2 cellular contexts compared by ENCODE assay signal in the genomic region with DNA sequence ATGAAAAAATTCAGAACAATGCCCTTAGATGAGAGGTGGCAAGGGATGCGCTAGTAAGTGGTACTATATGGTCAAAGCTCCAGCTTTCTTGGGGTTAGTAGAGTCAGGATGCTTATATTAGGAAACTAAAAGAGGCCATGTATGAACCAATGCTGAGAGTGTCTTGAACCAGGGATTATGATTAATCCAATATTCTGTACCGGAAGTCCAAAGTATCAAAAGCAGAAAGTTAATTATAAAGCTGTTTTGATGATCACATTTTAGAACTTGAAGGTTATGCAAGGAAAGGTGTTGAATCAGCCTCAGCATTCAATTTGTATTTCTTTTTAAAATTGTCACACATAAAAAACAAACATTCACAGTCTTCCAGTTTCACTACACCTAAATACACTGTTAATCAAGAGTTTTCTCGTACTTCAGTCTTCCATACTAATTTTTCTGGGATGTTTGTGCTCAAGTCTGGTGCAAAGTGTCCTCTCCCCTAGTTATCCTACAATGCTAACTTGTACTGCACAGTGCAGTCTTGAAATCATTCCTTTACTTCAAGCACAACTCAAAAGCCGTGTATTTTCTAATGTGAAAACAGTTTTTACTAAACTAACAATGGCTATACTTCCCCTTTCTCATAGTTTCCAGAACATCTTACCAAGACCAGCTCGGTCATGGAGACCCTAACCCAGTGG.
TF ChIP-seq lines count a peak whose summit lies in the region.

No MANE protein-coding gene starts in this region.

TF ChIP-seq in HCT116, 20 proteins besides CTCF, POLR2A, EP300 and RAD21:
- TF ChIP-seq EZH2phosphoT487 (IDR thresholded peaks at IDR 0.05; ENCODE audit: borderline replicate concordance) (no peak), JUND (IDR thresholded peaks at IDR 0.05) (no peak), ZNF274 (IDR thresholded peaks at IDR 0.05; ENCODE audit: low read depth, low read length) (no peak), FOSL1 (IDR thresholded peaks at IDR 0.05; ENCODE audit: low read depth) (no peak), ZFX (IDR thresholded peaks at IDR 0.05) (no peak), SRF (IDR thresholded peaks at IDR 0.05; ENCODE audit: low read depth) (no peak), CEBPB (IDR thresholded peaks at IDR 0.05; ENCODE audit: low read depth) (no peak), POLR2AphosphoS5 (IDR thresholded peaks at IDR 0.05; ENCODE audit: low read depth, low read length) (no peak), CBX3 (IDR thresholded peaks at IDR 0.05; ENCODE audit: low read depth) (no peak), SIN3A (IDR thresholded peaks at IDR 0.05; ENCODE audit: low read depth) (no peak), EGR1 (IDR thresholded peaks at IDR 0.05; ENCODE audit: low read depth) (no peak), EZH2 (IDR thresholded peaks at IDR 0.05) (no peak), ELF1 (IDR thresholded peaks at IDR 0.05; ENCODE audit: borderline replicate concordance, low read depth) (no peak), TCF7L2 (IDR thresholded peaks at IDR 0.05; ENCODE audit: borderline replicate concordance, extremely low read depth, insufficient read depth, insufficient read length) (no peak), YY1 (IDR thresholded peaks at IDR 0.05; ENCODE audit: extremely low read depth, insufficient replicate concordance, low read depth, low read length) (no peak), SP1 (IDR thresholded peaks at IDR 0.05; ENCODE audit: low read depth) (no peak)
- TF ChIP-seq, protein P1, sequence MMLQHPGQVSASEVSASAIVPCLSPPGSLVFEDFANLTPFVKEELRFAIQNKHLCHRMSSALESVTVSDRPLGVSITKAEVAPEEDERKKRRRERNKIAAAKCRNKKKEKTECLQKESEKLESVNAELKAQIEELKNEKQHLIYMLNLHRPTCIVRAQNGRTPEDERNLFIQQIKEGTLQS (IDR thresholded peaks at IDR 0.05): no peak
- TF ChIP-seq, protein P2, sequence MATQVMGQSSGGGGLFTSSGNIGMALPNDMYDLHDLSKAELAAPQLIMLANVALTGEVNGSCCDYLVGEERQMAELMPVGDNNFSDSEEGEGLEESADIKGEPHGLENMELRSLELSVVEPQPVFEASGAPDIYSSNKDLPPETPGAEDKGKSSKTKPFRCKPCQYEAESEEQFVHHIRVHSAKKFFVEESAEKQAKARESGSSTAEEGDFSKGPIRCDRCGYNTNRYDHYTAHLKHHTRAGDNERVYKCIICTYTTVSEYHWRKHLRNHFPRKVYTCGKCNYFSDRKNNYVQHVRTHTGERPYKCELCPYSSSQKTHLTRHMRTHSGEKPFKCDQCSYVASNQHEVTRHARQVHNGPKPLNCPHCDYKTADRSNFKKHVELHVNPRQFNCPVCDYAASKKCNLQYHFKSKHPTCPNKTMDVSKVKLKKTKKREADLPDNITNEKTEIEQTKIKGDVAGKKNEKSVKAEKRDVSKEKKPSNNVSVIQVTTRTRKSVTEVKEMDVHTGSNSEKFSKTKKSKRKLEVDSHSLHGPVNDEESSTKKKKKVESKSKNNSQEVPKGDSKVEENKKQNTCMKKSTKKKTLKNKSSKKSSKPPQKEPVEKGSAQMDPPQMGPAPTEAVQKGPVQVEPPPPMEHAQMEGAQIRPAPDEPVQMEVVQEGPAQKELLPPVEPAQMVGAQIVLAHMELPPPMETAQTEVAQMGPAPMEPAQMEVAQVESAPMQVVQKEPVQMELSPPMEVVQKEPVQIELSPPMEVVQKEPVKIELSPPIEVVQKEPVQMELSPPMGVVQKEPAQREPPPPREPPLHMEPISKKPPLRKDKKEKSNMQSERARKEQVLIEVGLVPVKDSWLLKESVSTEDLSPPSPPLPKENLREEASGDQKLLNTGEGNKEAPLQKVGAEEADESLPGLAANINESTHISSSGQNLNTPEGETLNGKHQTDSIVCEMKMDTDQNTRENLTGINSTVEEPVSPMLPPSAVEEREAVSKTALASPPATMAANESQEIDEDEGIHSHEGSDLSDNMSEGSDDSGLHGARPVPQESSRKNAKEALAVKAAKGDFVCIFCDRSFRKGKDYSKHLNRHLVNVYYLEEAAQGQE (IDR thresholded peaks at IDR 0.05; ENCODE audit: low read depth): no peak
- TF ChIP-seq, protein P3, sequence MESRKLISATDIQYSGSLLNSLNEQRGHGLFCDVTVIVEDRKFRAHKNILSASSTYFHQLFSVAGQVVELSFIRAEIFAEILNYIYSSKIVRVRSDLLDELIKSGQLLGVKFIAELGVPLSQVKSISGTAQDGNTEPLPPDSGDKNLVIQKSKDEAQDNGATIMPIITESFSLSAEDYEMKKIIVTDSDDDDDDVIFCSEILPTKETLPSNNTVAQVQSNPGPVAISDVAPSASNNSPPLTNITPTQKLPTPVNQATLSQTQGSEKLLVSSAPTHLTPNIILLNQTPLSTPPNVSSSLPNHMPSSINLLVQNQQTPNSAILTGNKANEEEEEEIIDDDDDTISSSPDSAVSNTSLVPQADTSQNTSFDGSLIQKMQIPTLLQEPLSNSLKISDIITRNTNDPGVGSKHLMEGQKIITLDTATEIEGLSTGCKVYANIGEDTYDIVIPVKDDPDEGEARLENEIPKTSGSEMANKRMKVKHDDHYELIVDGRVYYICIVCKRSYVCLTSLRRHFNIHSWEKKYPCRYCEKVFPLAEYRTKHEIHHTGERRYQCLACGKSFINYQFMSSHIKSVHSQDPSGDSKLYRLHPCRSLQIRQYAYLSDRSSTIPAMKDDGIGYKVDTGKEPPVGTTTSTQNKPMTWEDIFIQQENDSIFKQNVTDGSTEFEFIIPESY (IDR thresholded peaks at IDR 0.05; ENCODE audit: extremely low read depth, insufficient replicate concordance, low read length): no peak
- TF ChIP-seq, protein P4, sequence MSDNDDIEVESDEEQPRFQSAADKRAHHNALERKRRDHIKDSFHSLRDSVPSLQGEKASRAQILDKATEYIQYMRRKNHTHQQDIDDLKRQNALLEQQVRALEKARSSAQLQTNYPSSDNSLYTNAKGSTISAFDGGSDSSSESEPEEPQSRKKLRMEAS (IDR thresholded peaks at IDR 0.05): no peak

TF ChIP-seq in K562, 482 proteins besides CTCF, POLR2A, EP300 and RAD21:
- TF ChIP-seq NBN (IDR thresholded peaks at IDR 0.05; ENCODE audit: low read depth): no peak
- no peak for TF ChIP-seq MEF2A (IDR thresholded peaks at IDR 0.05; ENCODE audit: control insufficient read depth, low read depth, low read length)
- no peak for TF ChIP-seq SMARCE1 (IDR thresholded peaks at IDR 0.05)
- no peak for TF ChIP-seq ZNF785 (CRISPR knock-in tag; IDR thresholded peaks at IDR 0.05)
- TF ChIP-seq RBBP5 (IDR thresholded peaks at IDR 0.05; ENCODE audit: borderline replicate concordance, insufficient read depth, low read length, poor library complexity, severe bottlenecking): no peak
- TF ChIP-seq ADNP (tag; IDR thresholded peaks at IDR 0.05): no peak
- TF ChIP-seq ZNF263 (CRISPR knock-in tag; IDR thresholded peaks at IDR 0.05; ENCODE audit: borderline replicate concordance): no peak
- no peak for TF ChIP-seq ZNF76 (CRISPR knock-in tag; IDR thresholded peaks at IDR 0.05; ENCODE audit: borderline replicate concordance)
- TF ChIP-seq, protein P5, sequence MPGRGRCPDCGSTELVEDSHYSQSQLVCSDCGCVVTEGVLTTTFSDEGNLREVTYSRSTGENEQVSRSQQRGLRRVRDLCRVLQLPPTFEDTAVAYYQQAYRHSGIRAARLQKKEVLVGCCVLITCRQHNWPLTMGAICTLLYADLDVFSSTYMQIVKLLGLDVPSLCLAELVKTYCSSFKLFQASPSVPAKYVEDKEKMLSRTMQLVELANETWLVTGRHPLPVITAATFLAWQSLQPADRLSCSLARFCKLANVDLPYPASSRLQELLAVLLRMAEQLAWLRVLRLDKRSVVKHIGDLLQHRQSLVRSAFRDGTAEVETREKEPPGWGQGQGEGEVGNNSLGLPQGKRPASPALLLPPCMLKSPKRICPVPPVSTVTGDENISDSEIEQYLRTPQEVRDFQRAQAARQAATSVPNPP (IDR thresholded peaks at IDR 0.05; ENCODE audit: borderline replicate concordance, insufficient read depth, insufficient read length): no peak
- no peak for TF ChIP-seq SRSF9 (IDR thresholded peaks at IDR 0.05; ENCODE audit: borderline replicate concordance, low read depth, low read length)
- TF ChIP-seq DMBX1 (CRISPR knock-in tag; IDR thresholded peaks at IDR 0.05; ENCODE audit: borderline replicate concordance): no peak
